In the genomic region with DNA sequence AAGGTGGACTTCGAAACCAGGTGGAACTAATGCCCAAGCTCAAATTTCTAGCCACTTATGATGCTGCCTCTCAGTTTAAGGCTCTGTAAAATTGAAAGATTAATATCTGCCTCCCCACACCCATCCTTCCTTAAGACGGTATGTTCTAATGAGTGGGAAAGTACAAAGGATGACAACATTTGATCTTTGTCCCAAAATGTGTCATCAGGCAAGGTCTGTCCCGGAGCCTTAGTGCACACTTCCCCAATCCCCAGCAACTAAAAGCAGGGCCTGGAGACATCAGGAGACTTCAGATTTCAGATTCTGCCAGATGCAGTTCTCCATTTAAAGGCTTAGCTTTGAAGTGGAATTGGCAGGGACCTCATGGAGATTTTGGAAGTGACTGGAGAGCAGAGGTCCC, we compare ENCODE assay signal across 1 cellular context.
TF ChIP-seq lines count a peak whose summit lies in the region.

No MANE protein-coding gene starts in this region.

TF ChIP-seq in GM12878, 131 proteins besides CTCF, POLR2A, EP300 and RAD21 (continued from another document):
- TF ChIP-seq, protein P1, sequence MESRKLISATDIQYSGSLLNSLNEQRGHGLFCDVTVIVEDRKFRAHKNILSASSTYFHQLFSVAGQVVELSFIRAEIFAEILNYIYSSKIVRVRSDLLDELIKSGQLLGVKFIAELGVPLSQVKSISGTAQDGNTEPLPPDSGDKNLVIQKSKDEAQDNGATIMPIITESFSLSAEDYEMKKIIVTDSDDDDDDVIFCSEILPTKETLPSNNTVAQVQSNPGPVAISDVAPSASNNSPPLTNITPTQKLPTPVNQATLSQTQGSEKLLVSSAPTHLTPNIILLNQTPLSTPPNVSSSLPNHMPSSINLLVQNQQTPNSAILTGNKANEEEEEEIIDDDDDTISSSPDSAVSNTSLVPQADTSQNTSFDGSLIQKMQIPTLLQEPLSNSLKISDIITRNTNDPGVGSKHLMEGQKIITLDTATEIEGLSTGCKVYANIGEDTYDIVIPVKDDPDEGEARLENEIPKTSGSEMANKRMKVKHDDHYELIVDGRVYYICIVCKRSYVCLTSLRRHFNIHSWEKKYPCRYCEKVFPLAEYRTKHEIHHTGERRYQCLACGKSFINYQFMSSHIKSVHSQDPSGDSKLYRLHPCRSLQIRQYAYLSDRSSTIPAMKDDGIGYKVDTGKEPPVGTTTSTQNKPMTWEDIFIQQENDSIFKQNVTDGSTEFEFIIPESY (IDR thresholded peaks at IDR 0.05): no peak
- TF ChIP-seq NFIC (IDR thresholded peaks at IDR 0.05; ENCODE audit: low read depth, low read length) (peak; percentile 62; the same call in 1 of the 2 replicates), JUNB (IDR thresholded peaks at IDR 0.05) (peak; percentile 62), GATAD2B (conservative IDR thresholded peaks at IDR 0.05; ENCODE audit: low read depth) (no peak), POLR2AphosphoS5 (IDR thresholded peaks at IDR 0.05; ENCODE audit: low read length) (no peak)
- TF ChIP-seq, protein P2, sequence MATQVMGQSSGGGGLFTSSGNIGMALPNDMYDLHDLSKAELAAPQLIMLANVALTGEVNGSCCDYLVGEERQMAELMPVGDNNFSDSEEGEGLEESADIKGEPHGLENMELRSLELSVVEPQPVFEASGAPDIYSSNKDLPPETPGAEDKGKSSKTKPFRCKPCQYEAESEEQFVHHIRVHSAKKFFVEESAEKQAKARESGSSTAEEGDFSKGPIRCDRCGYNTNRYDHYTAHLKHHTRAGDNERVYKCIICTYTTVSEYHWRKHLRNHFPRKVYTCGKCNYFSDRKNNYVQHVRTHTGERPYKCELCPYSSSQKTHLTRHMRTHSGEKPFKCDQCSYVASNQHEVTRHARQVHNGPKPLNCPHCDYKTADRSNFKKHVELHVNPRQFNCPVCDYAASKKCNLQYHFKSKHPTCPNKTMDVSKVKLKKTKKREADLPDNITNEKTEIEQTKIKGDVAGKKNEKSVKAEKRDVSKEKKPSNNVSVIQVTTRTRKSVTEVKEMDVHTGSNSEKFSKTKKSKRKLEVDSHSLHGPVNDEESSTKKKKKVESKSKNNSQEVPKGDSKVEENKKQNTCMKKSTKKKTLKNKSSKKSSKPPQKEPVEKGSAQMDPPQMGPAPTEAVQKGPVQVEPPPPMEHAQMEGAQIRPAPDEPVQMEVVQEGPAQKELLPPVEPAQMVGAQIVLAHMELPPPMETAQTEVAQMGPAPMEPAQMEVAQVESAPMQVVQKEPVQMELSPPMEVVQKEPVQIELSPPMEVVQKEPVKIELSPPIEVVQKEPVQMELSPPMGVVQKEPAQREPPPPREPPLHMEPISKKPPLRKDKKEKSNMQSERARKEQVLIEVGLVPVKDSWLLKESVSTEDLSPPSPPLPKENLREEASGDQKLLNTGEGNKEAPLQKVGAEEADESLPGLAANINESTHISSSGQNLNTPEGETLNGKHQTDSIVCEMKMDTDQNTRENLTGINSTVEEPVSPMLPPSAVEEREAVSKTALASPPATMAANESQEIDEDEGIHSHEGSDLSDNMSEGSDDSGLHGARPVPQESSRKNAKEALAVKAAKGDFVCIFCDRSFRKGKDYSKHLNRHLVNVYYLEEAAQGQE (IDR thresholded peaks at IDR 0.05; ENCODE audit: low read depth, low read length): no peak
